ENCODE assay signal across 11 cellular contexts in genomic region chr14:49940805-49941421, GRCh38. TPM values are rescaled to one million over a fixed set of nuclear protein-coding genes. Genes with fewer than 3 reads are reported as not detected.
A peak's percentile ranks its signal among the peaks of the same experiment; 100 is the strongest.
DNase-seq lines count a peak whose midpoint lies in the region; ATAC-seq and TF ChIP-seq lines count a peak whose summit lies in the region.
"Had no signal": no experiment of that assay in that cellular context is flagged by ENCODE, and none has a peak within 500 bp of the region (broad histone marks: within the 10 kb centered on the region; RNA-seq: fewer than 3 reads in every experiment).

No MANE protein-coding gene starts in this region.

- 65 to 66% methylated on average over 1 of the region's 1 CpG for WGBS in thyroid gland, 2 donors
- 58 to 61% methylated on average over 1 of the region's 1 CpG for WGBS in lower leg skin, 2 donors

- CTCF ChIA-PET in activated B cell treated with CpG ODN at 0.5 μM for 24 hours (lab: Charles Lee), result interaction anchor here (0.7 to 1.8 kb wide), 6 partner anchors 31 to 116 kb away, joined by 3 to 6 read pairs (median 4); partner anchors contain the start of gene ARF6

- DNase-seq in Right ventricle myocardium superior (no peak), cardiac septum (ENCODE audit: low spot score) (no peak), activated B cell treated with CpG ODN at 0.5 μM for 24 hours (no peak), fibroblast of peridontal ligament (ENCODE audit: extremely low read depth) (peak; percentile 61), thyroid gland (no peak), lower lobe of right lung (no peak), lower leg skin (ENCODE audit: low spot score in 2 of 2) (no peak)
- DNase-seq: Calu3, NCI-H748 treated with DMSO at 0.1 percent for 48 hours had no signal

- peak overlapping the region; percentile 61 for H3K27ac Mint-ChIP-seq in activated B cell treated with CpG ODN at 0.5 μM for 24 hours
- H3K27ac Mint-ChIP-seq: GM23338 had no signal

- H3K4me3 ChIP-seq in thyroid gland (replicated peaks in 1 of 3) (no peak overlapping the region), lower lobe of right lung (no peak overlapping the region), lower leg skin (ENCODE audit: low read depth, poor library complexity, severe bottlenecking) (no peak overlapping the region)
- H3K4me3 ChIP-seq: GM23338 had no signal

- H3K4me1 Mint-ChIP-seq in activated B cell treated with CpG ODN at 0.5 μM for 24 hours, result peaks cover 42% of the 10 kb centered on the region
- H3K4me1 Mint-ChIP-seq: GM23338 had no signal

- H3K36me3 ChIP-seq in thyroid gland (no peaks in the 10 kb centered on the region), lower lobe of right lung (no peaks in the 10 kb centered on the region)

- H3K27ac ChIP-seq in thyroid gland (peak overlapping the region; percentile 39 to 69 (median 65)), lower lobe of right lung (no peak overlapping the region)

- H3K9me3 Mint-ChIP-seq in activated B cell treated with CpG ODN at 0.5 μM for 24 hours, result peaks cover 5% of the 10 kb centered on the region

- H3K4me3 Mint-ChIP-seq in activated B cell treated with CpG ODN at 0.5 μM for 24 hours, result peak overlapping the region; percentile 7
- H3K4me3 Mint-ChIP-seq: GM23338 had no signal

- peak; percentile 34 for ATAC-seq in Right ventricle myocardium superior (ENCODE audit: poor library complexity)
- ATAC-seq in activated B cell treated with CpG ODN at 0.5 μM for 24 hours (ENCODE audit: low read depth), result peak; percentile 42
- no peak for ATAC-seq in GM21367 (IDR thresholded peaks at IDR 0.05; ENCODE audit: unreplicated experiment)
- ATAC-seq in lower lobe of right lung, result no peak
- ATAC-seq: GM23338 had no signal

- intact Hi-C loops in Right ventricle myocardium superior (cut with DNase I), result no loop called here
- intact Hi-C loops in cardiac septum (cut with DNase I), result no loop called here
- intact Hi-C loops in activated B cell treated with CpG ODN at 0.5 μM for 24 hours (cut with micrococcal nuclease), result loop anchor here (1.0 to 2.0 kb wide), 3 partner anchors 9 to 14 kb away; no protein-coding TSS in a partner anchor
- intact Hi-C loops in thyroid gland (cut with DNase I), result no loop called here
- intact Hi-C loops in lower lobe of right lung (cut with DNase I), result no loop called here
- intact Hi-C loops in lower leg skin (cut with DNase I; ENCODE audit: low total_unique reads), result no loop called here

- H3K27me3 Mint-ChIP-seq in activated B cell treated with CpG ODN at 0.5 μM for 24 hours, result no peaks in the 10 kb centered on the region

- no peaks in the 10 kb centered on the region for H3K27me3 ChIP-seq in thyroid gland
- no peaks in the 10 kb centered on the region for H3K27me3 ChIP-seq in lower lobe of right lung (ENCODE audit: low read depth)

- POLR2A ChIA-PET in activated B cell treated with CpG ODN at 0.5 μM for 24 hours (lab: Charles Lee), result interaction anchor here (0.6 to 2.5 kb wide), 15 partner anchors 9 to 122 kb away, joined by 3 to 18 read pairs (median 7); partner anchors contain the start of gene ARF6

- H3K4me1 ChIP-seq in thyroid gland (peaks cover 19 to 22% of the 10 kb centered on the region in 2 donors), lower lobe of right lung (peaks cover 20% of the 10 kb centered on the region)

- peaks cover 8% of the 10 kb centered on the region for H3K36me3 Mint-ChIP-seq in activated B cell treated with CpG ODN at 0.5 μM for 24 hours (ENCODE audit: low read depth)

- TF ChIP-seq CTCF in activated B cell treated with CpG ODN at 0.5 μM for 24 hours (IDR thresholded peaks at IDR 0.05), result no peak
- no peak for TF ChIP-seq CTCF in thyroid gland (IDR thresholded peaks at IDR 0.05)
- no peak for TF ChIP-seq CTCF in lower lobe of right lung (IDR thresholded peaks at IDR 0.05)
- no peak for TF ChIP-seq CTCF in lower leg skin (IDR thresholded peaks at IDR 0.05)

- H3K9me3 ChIP-seq in thyroid gland (no peaks in the 10 kb centered on the region), lower lobe of right lung (no peaks in the 10 kb centered on the region)

- TF ChIP-seq POLR2A in thyroid gland (IDR thresholded peaks at IDR 0.05) (no peak), lower leg skin (IDR thresholded peaks at IDR 0.05) (no peak)

RNA-seq across cellular contexts. Expression of gene ARF6, which starts 48.0 kb away (rescaled TPM):
- total RNA-seq in Right ventricle myocardium superior (23.8 TPM), cardiac septum (33.2 TPM), activated B cell treated with CpG ODN at 0.5 μM for 24 hours (136 and 142 TPM in 2 replicates), thyroid gland (10 to 100 TPM; 35.6 to 59.4 (median 48.5) TPM), lower lobe of right lung (65.3 TPM), lower leg skin (100 to 1,000 TPM; 102 to 128 (median 121) TPM)

Comparison
In these comparisons a context has a peak if more than half of its experiments do, and no peak if none do; other contexts are left out.
1. ATAC-seq: peak in Right ventricle myocardium superior (single experiment) and activated B cell treated with CpG ODN at 0.5 μM for 24 hours (single experiment); none in GM21367 (single experiment) and lower lobe of right lung (0 of 2).